In the genomic region with DNA sequence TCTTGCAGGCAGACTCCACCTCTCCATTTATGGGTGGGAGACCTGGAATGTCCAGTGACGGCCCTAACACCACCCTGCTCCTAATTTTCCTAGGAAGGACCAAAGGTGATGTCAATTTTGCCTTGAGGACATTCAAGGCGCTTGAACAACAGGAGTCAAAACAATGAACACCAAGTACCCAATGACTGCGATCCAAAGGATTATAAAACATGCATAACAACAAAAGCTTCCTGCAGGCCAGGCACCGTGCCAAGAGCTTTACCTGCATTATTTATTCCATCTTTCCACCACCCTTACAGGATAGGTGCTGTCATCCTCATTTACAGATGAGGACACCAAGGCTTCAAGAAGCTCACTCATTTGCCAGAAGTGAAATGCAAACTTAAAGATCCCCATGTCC, we compare ENCODE assay signal across 13 cellular contexts. TPM values are rescaled to one million over a fixed set of nuclear protein-coding genes. Genes with fewer than 3 reads are reported as not detected.
DNase-seq lines count a peak whose midpoint lies in the region; ATAC-seq and TF ChIP-seq lines count a peak whose summit lies in the region.
"Had no signal": no experiment of that assay in that cellular context is flagged by ENCODE, and none has a peak within 500 bp of the region (broad histone marks: within the 10 kb centered on the region; RNA-seq: fewer than 3 reads in every experiment).

No MANE protein-coding gene starts in this region.

- intact Hi-C loops in activated B cell treated with CpG ODN at 0.5 μM for 24 hours (cut with micrococcal nuclease), result loop anchor here (5.0 kb wide), 2 partner anchors 270 to 525 kb away; partner anchors contain the start of gene TDP1

- CTCF ChIA-PET in activated B cell treated with CpG ODN at 0.5 μM for 24 hours (lab: Charles Lee), result no interaction called here

- peaks cover 46% of the 10 kb centered on the region for H3K4me1 ChIP-seq in GM23338 (ENCODE audit: insufficient read depth)

- H3K4me3 Mint-ChIP-seq in GM23338 (no peak overlapping the region), activated B cell treated with CpG ODN at 0.5 μM for 24 hours (no peak overlapping the region)

- no peaks in the 10 kb centered on the region for H3F3A ChIP-seq in GM23338 (replicated peaks; ENCODE audit: low read depth)

- peak overlapping the region; percentile 57; the same call in 1 of the 2 replicates for H3K27ac ChIP-seq in GM23338 (ENCODE audit: low read depth)
- H3K27ac ChIP-seq: 22Rv1, pancreas had no signal

- H3K4me2 ChIP-seq in GM23338, result peak overlapping the region; percentile 53; the same call in 1 of the 2 replicates

- no peaks in the 10 kb centered on the region for H3K9me2 ChIP-seq in GM23338 (ENCODE audit: insufficient read depth)

- H3K36me3 Mint-ChIP-seq in GM23338 (ENCODE audit: low read depth), result peaks cover 25% of the 10 kb centered on the region
- H3K36me3 Mint-ChIP-seq in activated B cell treated with CpG ODN at 0.5 μM for 24 hours (ENCODE audit: low read depth), result no peaks in the 10 kb centered on the region

- peaks cover 23% of the 10 kb centered on the region for H3K27me3 Mint-ChIP-seq in GM23338 (ENCODE audit: insufficient read depth, low read depth, poor library complexity)
- no peaks in the 10 kb centered on the region for H3K27me3 Mint-ChIP-seq in activated B cell treated with CpG ODN at 0.5 μM for 24 hours

- no peak overlapping the region for H3K4me3 ChIP-seq in GM23338
- H3K4me3 ChIP-seq: left lung, pancreas had no signal

- ATAC-seq in GM23338, result no peak; the same call in 2 of the 3 replicates
- no peak for ATAC-seq in activated B cell treated with CpG ODN at 0.5 μM for 24 hours (ENCODE audit: low read depth)
- ATAC-seq in GM19455 (IDR thresholded peaks at IDR 0.05; ENCODE audit: unreplicated experiment), result no peak
- ATAC-seq: left lung, pancreas had no signal

- peaks cover 100% of the 10 kb centered on the region for H3K79me2 ChIP-seq in GM23338 (replicated peaks; ENCODE audit: insufficient read depth)

- H2AFZ ChIP-seq in GM23338, result no peak overlapping the region

- TF ChIP-seq CTCF in GM23338 (conservative IDR thresholded peaks at IDR 0.05; ENCODE audit: low read depth in 2 of 2), result no peak
- TF ChIP-seq CTCF in activated B cell treated with CpG ODN at 0.5 μM for 24 hours (IDR thresholded peaks at IDR 0.05), result no peak

- no peaks in the 10 kb centered on the region for H3K36me3 ChIP-seq in GM23338 (ENCODE audit: insufficient read depth)
- H3K36me3 ChIP-seq: left lung, pancreas had no signal

- POLR2A ChIA-PET in activated B cell treated with CpG ODN at 0.5 μM for 24 hours (lab: Charles Lee), result interaction anchor here (0.5 to 2.9 kb wide), 2 partner anchors 12 to 248 kb away, joined by 7 to 17 read pairs; no protein-coding TSS in a partner anchor

- peaks cover 54% of the 10 kb centered on the region for H3K4me1 Mint-ChIP-seq in GM23338
- peaks cover 76% of the 10 kb centered on the region for H3K4me1 Mint-ChIP-seq in activated B cell treated with CpG ODN at 0.5 μM for 24 hours

- no peaks in the 10 kb centered on the region for H3K27me3 ChIP-seq in GM23338 (ENCODE audit: insufficient read depth)
- H3K27me3 ChIP-seq: left lung, pancreas had no signal

- H4K20me1 ChIP-seq in GM23338 (replicated peaks; ENCODE audit: insufficient read depth), result no peaks in the 10 kb centered on the region

- DNase-seq in DMS53 (lab: John Stamatoyannopoulos, UW) (peak; percentile 16), DMS53 treated with DMSO at 0.1 percent for 48 hours (lab: John Stamatoyannopoulos, UW; ENCODE audit: unreplicated experiment) (no peak), GM23338 (ENCODE audit: low spot score) (no peak), activated B cell treated with CpG ODN at 0.5 μM for 24 hours (no peak), mesenteric fat pad (ENCODE audit: low spot score) (peak; percentile 16), AG08396 (ENCODE audit: low spot score) (no peak), HCEC 1CT (no peak)
- DNase-seq: left lung, NCI-H1694, RPMI8226 had no signal

- H3K27ac Mint-ChIP-seq in GM23338, result peak overlapping the region; percentile 73; the same call in 1 of the 2 replicates
- H3K27ac Mint-ChIP-seq in activated B cell treated with CpG ODN at 0.5 μM for 24 hours, result peak overlapping the region; percentile 86

- H3K9me3 Mint-ChIP-seq in GM23338 (no peaks in the 10 kb centered on the region), activated B cell treated with CpG ODN at 0.5 μM for 24 hours (no peaks in the 10 kb centered on the region)

TF ChIP-seq in GM23338, 12 proteins besides CTCF, POLR2A, EP300 and RAD21 (continues in another document):
- TF ChIP-seq POLR2AphosphoS5 (IDR thresholded peaks at IDR 0.05; ENCODE audit: low read depth), result no peak
- no peak for TF ChIP-seq STAT1 (IDR thresholded peaks at IDR 0.05; ENCODE audit: unreplicated experiment)
- TF ChIP-seq NANOG (IDR thresholded peaks at IDR 0.05; ENCODE audit: borderline replicate concordance), result no peak
- TF ChIP-seq REST (IDR thresholded peaks at IDR 0.05; ENCODE audit: unreplicated experiment), result no peak
- TF ChIP-seq ZNF331 (CRISPR knock-in tag; IDR thresholded peaks at IDR 0.05; ENCODE audit: low read depth), result no peak
- TF ChIP-seq, protein P1, sequence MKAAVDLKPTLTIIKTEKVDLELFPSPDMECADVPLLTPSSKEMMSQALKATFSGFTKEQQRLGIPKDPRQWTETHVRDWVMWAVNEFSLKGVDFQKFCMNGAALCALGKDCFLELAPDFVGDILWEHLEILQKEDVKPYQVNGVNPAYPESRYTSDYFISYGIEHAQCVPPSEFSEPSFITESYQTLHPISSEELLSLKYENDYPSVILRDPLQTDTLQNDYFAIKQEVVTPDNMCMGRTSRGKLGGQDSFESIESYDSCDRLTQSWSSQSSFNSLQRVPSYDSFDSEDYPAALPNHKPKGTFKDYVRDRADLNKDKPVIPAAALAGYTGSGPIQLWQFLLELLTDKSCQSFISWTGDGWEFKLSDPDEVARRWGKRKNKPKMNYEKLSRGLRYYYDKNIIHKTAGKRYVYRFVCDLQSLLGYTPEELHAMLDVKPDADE (IDR thresholded peaks at IDR 0.05), result no peak
- no peak for TF ChIP-seq JUNB (IDR thresholded peaks at IDR 0.05; ENCODE audit: unreplicated experiment)
- no peak for TF ChIP-seq CREB1 (CRISPR knock-in tag; IDR thresholded peaks at IDR 0.05; ENCODE audit: low read depth)
- TF ChIP-seq ZNF114 (CRISPR knock-in tag; IDR thresholded peaks at IDR 0.05), result no peak
- TF ChIP-seq EZH2 (IDR thresholded peaks at IDR 0.05; ENCODE audit: low read depth, unreplicated experiment), result no peak
- TF ChIP-seq EZH2phosphoT487 (IDR thresholded peaks at IDR 0.05; ENCODE audit: unreplicated experiment), result no peak

RNA-seq across cellular contexts. Expression of gene FOXN3, which starts 15.2 kb away (rescaled TPM):
- 149 and 167 TPM in 2 replicates for total RNA-seq in GM23338 (2014; rRNA removed; shearing (Covaris generic))
- 88.3 and 98.9 TPM in 2 replicates for polyA plus RNA-seq in GM23338 (2016; fragmentation: Nextera tagmentation; extraction: Ambion mirVana)
- total RNA-seq in activated B cell treated with CpG ODN at 0.5 μM for 24 hours (88.2 and 106 TPM in 2 replicates), mesenteric fat pad (136 TPM)

Comparison
In these comparisons a context has a peak if more than half of its experiments do, and no peak if none do; other contexts are left out.
1. DNase-seq: peak in DMS53 (single experiment) and mesenteric fat pad (single experiment); none in DMS53 treated with DMSO at 0.1 percent for 48 hours (single experiment), GM23338 (single experiment), activated B cell treated with CpG ODN at 0.5 μM for 24 hours (single experiment), AG08396 (single experiment) and HCEC 1CT (single experiment).